Comparison of ENCODE assay signal across 22 cellular contexts in the genomic region with DNA sequence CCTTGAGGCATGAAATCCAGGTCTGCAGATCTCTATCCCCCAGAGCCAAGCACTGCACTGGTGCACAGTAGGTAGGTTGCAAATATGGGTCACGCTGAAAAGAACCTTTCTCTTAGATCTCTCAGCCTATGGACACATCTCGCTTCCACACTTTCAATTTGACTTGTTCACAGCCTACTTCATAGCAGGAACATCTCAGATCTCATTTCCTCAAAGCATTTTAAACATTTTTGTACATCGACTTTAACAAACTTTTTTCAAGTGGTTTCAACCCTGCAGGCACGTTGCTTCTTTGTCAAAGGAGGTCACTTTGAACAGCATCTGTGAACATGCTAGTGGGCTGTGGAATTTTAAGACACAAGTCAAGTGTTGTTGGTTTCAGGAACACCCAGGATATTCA.
DNase-seq lines count a peak whose midpoint lies in the region; ATAC-seq and TF ChIP-seq lines count a peak whose summit lies in the region.
"Had no signal": no experiment of that assay in that cellular context is flagged by ENCODE, and none has a peak within 500 bp of the region (broad histone marks: within the 10 kb centered on the region; RNA-seq: fewer than 3 reads in every experiment).

No MANE protein-coding gene starts in this region.

- peak; percentile 13 to 29 for ATAC-seq in activated naive CD4-positive, alpha-beta T cell treated with anti-CD3 and anti-CD28 coated beads, Interleukin-2, amount 50 U/mL, for 72 hours
- ATAC-seq in HG02938 (IDR thresholded peaks at IDR 0.05; ENCODE audit: unreplicated experiment) (no peak), HG03095 (IDR thresholded peaks at IDR 0.05; ENCODE audit: unreplicated experiment) (no peak)

- intact Hi-C loops in thyroid gland (cut with DNase I), result no loop called here

- no peaks in the 10 kb centered on the region for H4K20me1 ChIP-seq in fibroblast of lung (ENCODE audit: control insufficient read depth, extremely low read depth, insufficient read depth, low read length)

- H3K9ac ChIP-seq in fibroblast of lung (ENCODE audit: insufficient read depth, low read length), result no peak overlapping the region

- no peak overlapping the region for H3K4me3 ChIP-seq in fibroblast of lung (replicated peaks in 1 of 4; ENCODE audit: control extremely low read depth in 1 of 4, insufficient read depth in 1 of 4, low read depth in 3 of 4, low read length in 4 of 4)
- no peak overlapping the region for H3K4me3 ChIP-seq in thyroid gland (replicated peaks in 1 of 3)
- H3K4me3 ChIP-seq: colonic mucosa, lung, PC-9, right atrium auricular region had no signal

- H3K27ac Mint-ChIP-seq in activated naive CD4-positive, alpha-beta T cell treated with anti-CD3 and anti-CD28 coated beads, Interleukin-2, amount 50 U/mL, for 72 hours, result no peak overlapping the region

- no peak for DNase-seq in activated naive CD4-positive, alpha-beta T cell treated with anti-CD3 and anti-CD28 coated beads, Interleukin-2, amount 50 U/mL, for 72 hours (ENCODE audit: low spot score in 2 of 2)
- no peak for DNase-seq in activated naive CD4-positive, alpha-beta T cell (lab: John Stamatoyannopoulos, UW)
- DNase-seq in MV-4-11 (lab: John Stamatoyannopoulos, UW) (peak; percentile 60), fibroblast of lung (ENCODE audit: low read depth in 2 of 2) (no peak), thyroid gland (no peak), erythroblast (lab: John Stamatoyannopoulos, UW) (no peak)
- DNase-seq: activated CD4-positive, alpha-beta T cell treated with anti-CD3 and anti-CD28 coated beads, Interleukin-2, amount 50 U/mL, for 4 hours; activated effector memory CD4-positive, alpha-beta T cell treated with Interleukin-2 at 50 U/mL for 16 hours; amniotic stem cell; C1 segment of cervical spinal cord; colonic mucosa; Kasumi-1; kidney; NCI-H1105; NCI-H2029; NCI-H226; PC-9; SIG-M5 had no signal

- TF ChIP-seq CTCF in fibroblast of lung (conservative IDR thresholded peaks at IDR 0.05 in 1 of 2, IDR thresholded peaks at IDR 0.05 in 1 of 2; ENCODE audit: low read depth in 1 of 2, low read length in 2 of 2), result no peak
- no peak for TF ChIP-seq CTCF in thyroid gland (IDR thresholded peaks at IDR 0.05)

- WGBS in thyroid gland, 2 donors, result 42 to 46% methylated on average over 4 of the region's 4 CpGs

- peaks cover 0 to 6% of the 10 kb centered on the region in 2 donors for H3K36me3 Mint-ChIP-seq in activated naive CD4-positive, alpha-beta T cell treated with anti-CD3 and anti-CD28 coated beads, Interleukin-2, amount 50 U/mL, for 72 hours

- H3K4me1 ChIP-seq in fibroblast of lung (ENCODE audit: control insufficient read depth, extremely low read depth, insufficient read depth, low read length), result peaks cover 19% of the 10 kb centered on the region
- peaks cover 64 to 76% of the 10 kb centered on the region in 2 donors for H3K4me1 ChIP-seq in thyroid gland
- H3K4me1 ChIP-seq: colonic mucosa had no signal

- H3K9me3 ChIP-seq in fibroblast of lung (ENCODE audit: control insufficient read depth, insufficient read depth, low read depth, low read length), result no peaks in the 10 kb centered on the region
- no peaks in the 10 kb centered on the region for H3K9me3 ChIP-seq in thyroid gland
- H3K9me3 ChIP-seq: colonic mucosa, right atrium auricular region had no signal

- no peaks in the 10 kb centered on the region for H3K36me3 ChIP-seq in fibroblast of lung (ENCODE audit: control insufficient read depth, insufficient read depth, low read length)
- no peaks in the 10 kb centered on the region for H3K36me3 ChIP-seq in thyroid gland
- H3K36me3 ChIP-seq: colonic mucosa, right atrium auricular region had no signal

- TF ChIP-seq POLR2A in thyroid gland (IDR thresholded peaks at IDR 0.05) (no peak), erythroblast (IDR thresholded peaks at IDR 0.05; ENCODE audit: low read length) (no peak)

- H3K27me3 ChIP-seq in fibroblast of lung (ENCODE audit: control insufficient read depth, insufficient read depth, low read length) (no peaks in the 10 kb centered on the region), thyroid gland (no peaks in the 10 kb centered on the region)
- H3K27me3 ChIP-seq: colonic mucosa, right atrium auricular region had no signal

- H3K79me2 ChIP-seq in fibroblast of lung (ENCODE audit: control insufficient read depth, insufficient read depth, low read length), result no peaks in the 10 kb centered on the region

- peaks cover 0 to 12% of the 10 kb centered on the region in 2 donors for H3K9me3 Mint-ChIP-seq in activated naive CD4-positive, alpha-beta T cell treated with anti-CD3 and anti-CD28 coated beads, Interleukin-2, amount 50 U/mL, for 72 hours

- no peak overlapping the region for H3K4me2 ChIP-seq in fibroblast of lung (ENCODE audit: extremely low read depth, insufficient read depth, low read length)
- H3K4me2 ChIP-seq: PC-9 had no signal

- peak overlapping the region; percentile 41 for H3K27ac ChIP-seq in fibroblast of lung (ENCODE audit: insufficient read depth, low read length)
- H3K27ac ChIP-seq in thyroid gland, result peak overlapping the region; percentile 77 to 87 (median 81)
- H3K27ac ChIP-seq: colonic mucosa, PC-9 had no signal

- no peak overlapping the region for H2AFZ ChIP-seq in fibroblast of lung (ENCODE audit: low read length)
- H2AFZ ChIP-seq: PC-9 had no signal

Comparison
In these comparisons a context has a peak if more than half of its experiments do, and no peak if none do; other contexts are left out.
1. ATAC-seq: peak in activated naive CD4-positive, alpha-beta T cell treated with anti-CD3 and anti-CD28 coated beads, Interleukin-2, amount 50 U/mL, for 72 hours (2 of 2); none in HG02938 (single experiment) and HG03095 (single experiment).